In genomic region chr12:12806784-12807516, GRCh38 we compare ENCODE assay signal across 13 cellular contexts. TPM values are rescaled to one million over a fixed set of nuclear protein-coding genes. Genes with fewer than 3 reads are reported as not detected.
DNase-seq lines count a peak whose midpoint lies in the region; ATAC-seq and TF ChIP-seq lines count a peak whose summit lies in the region.
"Had no signal": no experiment of that assay in that cellular context is flagged by ENCODE, and none has a peak within 500 bp of the region (broad histone marks: within the 10 kb centered on the region; RNA-seq: fewer than 3 reads in every experiment).

No MANE protein-coding gene starts in this region.

- H3K4me3 Mint-ChIP-seq in CD4-positive, CD25-positive, alpha-beta regulatory T cell, result peak overlapping the region; percentile 22 to 83 (median 36)
- no peak overlapping the region for H3K4me3 Mint-ChIP-seq in dendritic cell treated with granulocyte-macrophage colony-stimulating factor and Interleukin-4, amounts not matched to agents 40 ng/mL and 50 ng/mL, for 4 days
- H3K4me3 Mint-ChIP-seq: brain had no signal

- peaks cover 0 to 2% (median 0%) of the 10 kb centered on the region in 7 donors for H3K9me3 Mint-ChIP-seq in CD4-positive, CD25-positive, alpha-beta regulatory T cell
- H3K9me3 Mint-ChIP-seq in dendritic cell treated with granulocyte-macrophage colony-stimulating factor and Interleukin-4, amounts not matched to agents 40 ng/mL and 50 ng/mL, for 4 days, result no peaks in the 10 kb centered on the region
- H3K9me3 Mint-ChIP-seq: brain had no signal

- no peak overlapping the region for H3K4me2 ChIP-seq in parathyroid adenoma (ENCODE audit: low read length)

- H3K27ac ChIP-seq in CD4-positive, CD25-positive, alpha-beta regulatory T cell (ENCODE audit: insufficient read depth, low read length, poor library complexity, severe bottlenecking), result peak overlapping the region; percentile 90
- H3K27ac ChIP-seq in parathyroid adenoma, result peak overlapping the region; percentile 72

- H3K4me1 ChIP-seq in CD4-positive, CD25-positive, alpha-beta regulatory T cell (ENCODE audit: control insufficient read depth, insufficient read depth, low read length, poor library complexity, severe bottlenecking), result peaks cover 52% of the 10 kb centered on the region
- H3K4me1 ChIP-seq in parathyroid adenoma, result no peaks in the 10 kb centered on the region

- H3K27me3 ChIP-seq in CD4-positive, CD25-positive, alpha-beta regulatory T cell (ENCODE audit: control insufficient read depth, insufficient read depth, low read length), result no peaks in the 10 kb centered on the region
- no peaks in the 10 kb centered on the region for H3K27me3 ChIP-seq in parathyroid adenoma (ENCODE audit: control insufficient read depth, insufficient read depth, low read length)

- no peaks in the 10 kb centered on the region for H3K36me3 Mint-ChIP-seq in CD4-positive, CD25-positive, alpha-beta regulatory T cell
- H3K36me3 Mint-ChIP-seq in dendritic cell treated with granulocyte-macrophage colony-stimulating factor and Interleukin-4, amounts not matched to agents 40 ng/mL and 50 ng/mL, for 4 days (ENCODE audit: low read depth), result no peaks in the 10 kb centered on the region
- H3K36me3 Mint-ChIP-seq: brain had no signal

- peak in 1 of 3 donors; percentile 30 for DNase-seq in CD4-positive, CD25-positive, alpha-beta regulatory T cell
- DNase-seq in OCI-M1 (lab: John Stamatoyannopoulos, UW) (peak; percentile 44), NCI-H446 (lab: John Stamatoyannopoulos, UW) (no peak), NCI-H146 treated with DMSO at 0.1 percent for 48 hours (lab: John Stamatoyannopoulos, UW; ENCODE audit: unreplicated experiment) (no peak)
- no peak for DNase-seq in stimulated activated CD4-positive, alpha-beta T cell treated with anti-CD3 and anti-CD28 coated beads, Interleukin-4, amount 100 ng/mL, for 1 hour
- DNase-seq: activated CD4-positive, CD25-positive, alpha-beta regulatory T cell; DMS79; foreskin fibroblast; NCI-H1417 had no signal

- intact Hi-C loops in dendritic cell treated with granulocyte-macrophage colony-stimulating factor and Interleukin-4, amounts not matched to agents 40 ng/mL and 50 ng/mL, for 4 days (cut with micrococcal nuclease), result no loop called here

- H3K4me1 Mint-ChIP-seq in CD4-positive, CD25-positive, alpha-beta regulatory T cell, result peaks cover 25 to 79% (median 53%) of the 10 kb centered on the region in 4 donors
- H3K4me1 Mint-ChIP-seq in dendritic cell treated with granulocyte-macrophage colony-stimulating factor and Interleukin-4, amounts not matched to agents 40 ng/mL and 50 ng/mL, for 4 days (ENCODE audit: low read depth), result peaks cover 57% of the 10 kb centered on the region

- peak overlapping the region; percentile 91 to 98 (median 98) for H3K27ac Mint-ChIP-seq in CD4-positive, CD25-positive, alpha-beta regulatory T cell
- peak overlapping the region; percentile 83 for H3K27ac Mint-ChIP-seq in dendritic cell treated with granulocyte-macrophage colony-stimulating factor and Interleukin-4, amounts not matched to agents 40 ng/mL and 50 ng/mL, for 4 days

- H3K79me2 ChIP-seq in parathyroid adenoma, result no peaks in the 10 kb centered on the region

- no peaks in the 10 kb centered on the region for H3K36me3 ChIP-seq in CD4-positive, CD25-positive, alpha-beta regulatory T cell (ENCODE audit: control insufficient read depth, insufficient read depth, low read length)
- no peaks in the 10 kb centered on the region for H3K36me3 ChIP-seq in parathyroid adenoma (ENCODE audit: control insufficient read depth, insufficient read depth, low read length)

- H3K27me3 Mint-ChIP-seq in CD4-positive, CD25-positive, alpha-beta regulatory T cell, result no peaks in the 10 kb centered on the region
- H3K27me3 Mint-ChIP-seq in dendritic cell treated with granulocyte-macrophage colony-stimulating factor and Interleukin-4, amounts not matched to agents 40 ng/mL and 50 ng/mL, for 4 days, result no peaks in the 10 kb centered on the region
- H3K27me3 Mint-ChIP-seq: brain had no signal

- H3K9me3 ChIP-seq in CD4-positive, CD25-positive, alpha-beta regulatory T cell (ENCODE audit: control insufficient read depth in 2 of 2, low read length in 2 of 2), result no peaks in the 10 kb centered on the region
- no peaks in the 10 kb centered on the region for H3K9me3 ChIP-seq in parathyroid adenoma (ENCODE audit: control insufficient read depth, low read length)

- no peak overlapping the region for H3K9ac ChIP-seq in parathyroid adenoma

- H2AFZ ChIP-seq in parathyroid adenoma, result no peak overlapping the region

- ATAC-seq in CD4-positive, CD25-positive, alpha-beta regulatory T cell (ENCODE audit: low read depth in 2 of 2), result no peak
- ATAC-seq in GM21786 (IDR thresholded peaks at IDR 0.05; ENCODE audit: unreplicated experiment), result no peak

- no peak overlapping the region for H3K4me3 ChIP-seq in CD4-positive, CD25-positive, alpha-beta regulatory T cell (ENCODE audit: low read depth, low read length)
- no peak overlapping the region for H3K4me3 ChIP-seq in parathyroid adenoma (ENCODE audit: low read depth, low read length)

- no peak for TF ChIP-seq CTCF in parathyroid adenoma (IDR thresholded peaks at IDR 0.05)

RNA-seq across cellular contexts. Expression of gene DDX47, which starts 6.2 kb away (rescaled TPM):
- total RNA-seq in CD4-positive, CD25-positive, alpha-beta regulatory T cell, result 117 TPM
- polyA plus RNA-seq in CD4-positive, CD25-positive, alpha-beta regulatory T cell, result 10 to 100 TPM; 63.2 to 83.9 (median 72.0) TPM

RNA-seq across cellular contexts. Expression of gene APOLD1, which starts 21.5 kb away (rescaled TPM):
- 3.9 TPM for total RNA-seq in CD4-positive, CD25-positive, alpha-beta regulatory T cell
- polyA plus RNA-seq in CD4-positive, CD25-positive, alpha-beta regulatory T cell, result 1 to 10 TPM; 1.9 to 3.1 (median 2.7) TPM
